ENCODE assay signal across 37 cellular contexts in the genomic region with DNA sequence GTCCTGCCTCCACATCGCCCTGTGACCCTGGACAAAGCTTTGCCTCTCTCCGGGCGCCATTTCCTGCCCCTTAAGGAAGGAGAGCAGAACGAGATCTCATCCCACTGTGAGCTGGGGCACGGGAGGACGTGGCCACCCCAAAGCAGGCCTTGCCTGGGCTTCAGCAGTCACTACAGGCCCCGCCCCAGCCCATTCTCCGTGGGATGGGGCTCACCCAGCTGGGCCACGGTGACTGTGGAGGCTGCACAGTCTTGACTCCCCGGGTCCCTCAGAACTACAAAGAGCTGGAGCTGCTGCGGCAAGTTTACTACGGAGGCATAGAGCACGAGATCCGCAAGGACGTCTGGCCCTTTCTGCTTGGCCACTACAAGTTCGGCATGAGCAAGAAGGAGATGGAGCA.
"Had no signal": no experiment of that assay in that cellular context is flagged by ENCODE, and none has a peak within 500 bp of the region (broad histone marks: within the 10 kb centered on the region; RNA-seq: fewer than 3 reads in every experiment).

No MANE protein-coding gene starts in this region.

- H3K27ac Mint-ChIP-seq: activated B cell treated with CpG ODN at 0.5 μM for 24 hours; activated CD4-positive, alpha-beta memory T cell treated with anti-CD3 and anti-CD28 coated beads for 36 hours; activated CD4-positive, alpha-beta T cell treated with anti-CD3 and anti-CD28 coated beads, Interleukin-2, amount 10 ng/mL, durations not matched to agents 7 days and 5 days; activated CD8-positive, alpha-beta T cell treated with anti-CD3 and anti-CD28 coated beads for 36 hours; activated naive CD4-positive, alpha-beta T cell treated with anti-CD3 and anti-CD28 coated beads for 36 hours; activated naive CD4-positive, alpha-beta T cell treated with anti-CD3 and anti-CD28 coated beads, Interleukin-2, amount 50 U/mL, for 72 hours; activated naive CD8-positive, alpha-beta T cell treated with anti-CD3 and anti-CD28 coated beads for 36 hours; activated T-cell treated with anti-CD3 and anti-CD28 coated beads, Interleukin-2, amount 50 U/mL, for 72 hours; activated T-helper 1 cell treated with anti-CD3 and anti-CD28 coated beads, Interleukin-12 subunit alpha, Interleukin-12 subunit beta, Interleukin-2, Interleukin-4 antibody, amounts not matched to agents 30 ng/mL and 10 ng/mL and 1 ng/mL, durations not matched to agents 14 hours and 24 hours and 36 hours; activated T-helper 17 cell treated with anti-CD3 and anti-CD28 coated beads, Interleukin-2, amount 50 U/mL, for 72 hours; T-helper 1 cell treated with Interleukin-12 subunit alpha and Interleukin-12 subunit beta and Interleukin-4 antibody, amounts not matched to agents 30 μg/mL and 1 μg/mL, for 36 hours; T-helper 2 cell treated with Interferon-gamma antibody and Interleukin-4, amounts not matched to agents 5 μg/mL and 100 μg/mL, for 36 hours had no signal

- H3K27me3 Mint-ChIP-seq: activated B cell treated with CpG ODN at 0.5 μM for 24 hours; activated CD4-positive, alpha-beta memory T cell treated with anti-CD3 and anti-CD28 coated beads for 36 hours; activated CD4-positive, alpha-beta T cell treated with anti-CD3 and anti-CD28 coated beads, Interleukin-2, amount 10 ng/mL, durations not matched to agents 7 days and 5 days; activated CD8-positive, alpha-beta T cell treated with anti-CD3 and anti-CD28 coated beads for 36 hours; activated naive CD8-positive, alpha-beta T cell treated with anti-CD3 and anti-CD28 coated beads for 36 hours; activated T-helper 17 cell treated with anti-CD3 and anti-CD28 coated beads, Interleukin-2, amount 50 U/mL, for 72 hours; central memory CD8-positive, alpha-beta T cell had no signal

- H3K27me3 ChIP-seq: adrenal gland, body of pancreas, brain microvascular endothelial cell, cardiac muscle cell had no signal

- H3K4me3 ChIP-seq: adrenal gland, body of pancreas, cardiac muscle cell had no signal

- H3K4me1 ChIP-seq: adrenal gland, body of pancreas had no signal

- FAIRE-seq: astrocyte, bronchial epithelial cell, TTC549 had no signal

- H3K9me3 ChIP-seq: adrenal gland, body of pancreas had no signal

- H3K4me3 Mint-ChIP-seq: activated B cell treated with CpG ODN at 0.5 μM for 24 hours; activated CD4-positive, alpha-beta memory T cell treated with anti-CD3 and anti-CD28 coated beads for 36 hours; activated CD4-positive, alpha-beta T cell treated with anti-CD3 and anti-CD28 coated beads, Interleukin-2, amount 10 ng/mL, durations not matched to agents 7 days and 5 days; activated CD8-positive, alpha-beta T cell treated with anti-CD3 and anti-CD28 coated beads for 36 hours; activated naive CD4-positive, alpha-beta T cell treated with anti-CD3 and anti-CD28 coated beads for 36 hours; activated naive CD8-positive, alpha-beta T cell treated with anti-CD3 and anti-CD28 coated beads for 36 hours; activated T-cell treated with anti-CD3 and anti-CD28 coated beads, Interleukin-2, amount 50 U/mL, for 4 hours; activated T-cell treated with anti-CD3 and anti-CD28 coated beads, Interleukin-2, amount 50 U/mL, for 72 hours; activated T-helper 1 cell treated with anti-CD3 and anti-CD28 coated beads, Interleukin-12 subunit alpha, Interleukin-12 subunit beta, Interleukin-2, Interleukin-4 antibody, amounts not matched to agents 30 ng/mL and 10 ng/mL and 1 ng/mL, durations not matched to agents 14 hours and 24 hours and 36 hours; activated T-helper 17 cell treated with anti-CD3 and anti-CD28 coated beads, Interleukin-2, amount 50 U/mL, for 72 hours; central memory CD8-positive, alpha-beta T cell; T-helper 1 cell treated with Interleukin-12 subunit alpha and Interleukin-12 subunit beta and Interleukin-4 antibody, amounts not matched to agents 30 μg/mL and 1 μg/mL, for 36 hours; T-helper 2 cell treated with Interferon-gamma antibody and Interleukin-4, amounts not matched to agents 5 μg/mL and 100 μg/mL, for 36 hours had no signal

- H3K36me3 Mint-ChIP-seq: activated naive CD4-positive, alpha-beta T cell treated with anti-CD3 and anti-CD28 coated beads, Interleukin-2, amount 50 U/mL, for 72 hours had no signal

- H3K27ac ChIP-seq: adrenal gland, body of pancreas, brain microvascular endothelial cell, cardiac muscle cell, VCaP had no signal

- DNase-seq: activated B cell treated with CpG ODN at 0.5 μM for 24 hours; activated CD4-positive, alpha-beta memory T cell treated with anti-CD3 and anti-CD28 coated beads for 36 hours; activated CD4-positive, alpha-beta T cell treated with anti-CD3 and anti-CD28 coated beads for 4 hours; activated CD4-positive, alpha-beta T cell treated with anti-CD3 and anti-CD28 coated beads, Interleukin-2, amount 10 ng/mL, durations not matched to agents 7 days and 5 days; activated CD4-positive, alpha-beta T cell treated with anti-CD3 and anti-CD28 coated beads, Interleukin-2, amount 50 U/mL, for 4 hours; activated CD4-positive, CD25-positive, alpha-beta regulatory T cell treated with anti-CD3 and anti-CD28 coated beads, Interleukin-2, amount 50 U/mL, for 72 hours; activated CD8-positive, alpha-beta memory T cell treated with anti-CD3 and anti-CD28 coated beads, Interleukin-2, amount 50 U/mL, for 4 hours; activated CD8-positive, alpha-beta T cell treated with anti-CD3 and anti-CD28 coated beads for 36 hours; activated effector memory CD4-positive, alpha-beta T cell treated with anti-CD3 and anti-CD28 coated beads, Interleukin-2, amount 50 U/mL, for 16 hours; activated gamma-delta T cell treated with Interleukin-2 at 50 U/mL for 16 hours; activated naive CD4-positive, alpha-beta T cell; activated naive CD4-positive, alpha-beta T cell treated with anti-CD3 and anti-CD28 coated beads for 36 hours; activated naive CD4-positive, alpha-beta T cell treated with anti-CD3 and anti-CD28 coated beads, Interleukin-2, amount 50 U/mL, for 16 hours; activated naive CD8-positive, alpha-beta T cell treated with anti-CD3 and anti-CD28 coated beads for 36 hours; activated T-cell treated with anti-CD3 and anti-CD28 coated beads for 4 hours; activated T-cell treated with anti-CD3 and anti-CD28 coated beads, Interleukin-2, amount 50 U/mL, for 1 hour; activated T-cell treated with anti-CD3 and anti-CD28 coated beads, Interleukin-2, amount 50 U/mL, for 4 hours; activated T-cell treated with anti-CD3 and anti-CD28 coated beads, Interleukin-2, amount 50 U/mL, for 72 hours; adrenal gland; amniotic stem cell; body of pancreas; brain microvascular endothelial cell; cerebellar nuclear complex; T-helper 1 cell; T-helper 2 cell; T-helper 9 cell had no signal

- H3K4me1 Mint-ChIP-seq: activated B cell treated with CpG ODN at 0.5 μM for 24 hours; activated CD4-positive, alpha-beta T cell treated with anti-CD3 and anti-CD28 coated beads, Interleukin-2, amount 10 ng/mL, durations not matched to agents 7 days and 5 days; activated naive CD8-positive, alpha-beta T cell treated with anti-CD3 and anti-CD28 coated beads for 36 hours; activated T-helper 17 cell treated with anti-CD3 and anti-CD28 coated beads, Interleukin-2, amount 50 U/mL, for 72 hours; central memory CD8-positive, alpha-beta T cell had no signal

- H3K9me3 Mint-ChIP-seq: activated B cell treated with CpG ODN at 0.5 μM for 24 hours; activated CD4-positive, alpha-beta memory T cell treated with anti-CD3 and anti-CD28 coated beads for 36 hours; activated CD4-positive, alpha-beta T cell treated with anti-CD3 and anti-CD28 coated beads, Interleukin-2, amount 10 ng/mL, durations not matched to agents 7 days and 5 days; activated CD8-positive, alpha-beta T cell treated with anti-CD3 and anti-CD28 coated beads for 36 hours; activated naive CD4-positive, alpha-beta T cell treated with anti-CD3 and anti-CD28 coated beads for 36 hours; activated naive CD4-positive, alpha-beta T cell treated with anti-CD3 and anti-CD28 coated beads, Interleukin-2, amount 50 U/mL, for 72 hours; activated naive CD8-positive, alpha-beta T cell treated with anti-CD3 and anti-CD28 coated beads for 36 hours; activated T-cell treated with anti-CD3 and anti-CD28 coated beads, Interleukin-2, amount 50 U/mL, for 4 hours; activated T-cell treated with anti-CD3 and anti-CD28 coated beads, Interleukin-2, amount 50 U/mL, for 72 hours; activated T-helper 1 cell treated with anti-CD3 and anti-CD28 coated beads, Interleukin-12 subunit alpha, Interleukin-12 subunit beta, Interleukin-2, Interleukin-4 antibody, amounts not matched to agents 30 ng/mL and 10 ng/mL and 1 ng/mL, durations not matched to agents 14 hours and 24 hours and 36 hours; activated T-helper 17 cell treated with anti-CD3 and anti-CD28 coated beads, Interleukin-2, amount 50 U/mL, for 72 hours; central memory CD8-positive, alpha-beta T cell; T-helper 1 cell treated with Interleukin-12 subunit alpha and Interleukin-12 subunit beta and Interleukin-4 antibody, amounts not matched to agents 30 μg/mL and 1 μg/mL, for 36 hours; T-helper 2 cell treated with Interferon-gamma antibody and Interleukin-4, amounts not matched to agents 5 μg/mL and 100 μg/mL, for 36 hours had no signal
